ENCODE assay signal across 12 cellular contexts in genomic region chr2:10284108-10284870, GRCh38. TPM values are rescaled to one million over a fixed set of nuclear protein-coding genes. Genes with fewer than 3 reads are reported as not detected.
DNase-seq lines count a peak whose midpoint lies in the region; ATAC-seq and TF ChIP-seq lines count a peak whose summit lies in the region.
"Had no signal": no experiment of that assay in that cellular context is flagged by ENCODE, and none has a peak within 500 bp of the region (broad histone marks: within the 10 kb centered on the region; RNA-seq: fewer than 3 reads in every experiment).

No MANE protein-coding gene starts in this region.

- peaks cover 57% of the 10 kb centered on the region for H3F3A ChIP-seq in PC-9 (ENCODE audit: insufficient read depth, low read depth)

- BruUV-seq in PC-9 (replicated peaks; lab: Mats Ljungman, UMichigan): no TSS peak

- TF ChIP-seq CTCF in PC-9 (conservative IDR thresholded peaks at IDR 0.05): no peak

- H3K27me3 ChIP-seq in ACC112 (ENCODE audit: insufficient read depth, low read length) (no peaks in the 10 kb centered on the region), PC-9 (ENCODE audit: insufficient read depth, low read depth) (no peaks in the 10 kb centered on the region)
- H3K27me3 ChIP-seq: breast epithelium had no signal

- CTCF ChIA-PET in PC-9 (lab: Charles Lee): interaction anchor here (1.8 kb wide), 1 partner anchor 125 kb away, joined by 5 read pairs; no protein-coding TSS in a partner anchor

- DNase-seq in PC-9 (no peak), foreskin melanocyte (peak; percentile 73), occipital lobe (lab: John Stamatoyannopoulos, UW) (peak; percentile 34), ureter (ENCODE audit: low spot score) (no peak)
- no peak for DNase-seq in activated CD8-positive, alpha-beta memory T cell treated with anti-CD3 and anti-CD28 coated beads, Interleukin-2, amount 50 U/mL, for 4 hours
- DNase-seq: activated naive CD4-positive, alpha-beta T cell treated with anti-CD3 and anti-CD28 coated beads for 36 hours; GDM1; SW 1271 had no signal

- H3K4me2 ChIP-seq in PC-9: peak overlapping the region; percentile 78

- H3K79me2 ChIP-seq in ACC112 (ENCODE audit: control insufficient read depth, insufficient read depth, low read length, unreplicated experiment): no peaks in the 10 kb centered on the region
- H3K79me2 ChIP-seq in PC-9 (ENCODE audit: low read depth): no peaks in the 10 kb centered on the region

- no peak overlapping the region for H3K4me3 ChIP-seq in ACC112 (ENCODE audit: low read depth, low read length)
- no peak overlapping the region for H3K4me3 ChIP-seq in PC-9
- H3K4me3 ChIP-seq: breast epithelium had no signal

- H3K27ac ChIP-seq in ACC112 (ENCODE audit: low read depth, low read length) (peak overlapping the region; percentile 72), PC-9 (peak overlapping the region; percentile 99)

- H3K36me3 ChIP-seq in ACC112 (ENCODE audit: insufficient read depth, low read length) (no peaks in the 10 kb centered on the region), PC-9 (ENCODE audit: low read depth) (no peaks in the 10 kb centered on the region)
- H3K36me3 ChIP-seq: breast epithelium had no signal

- no peaks in the 10 kb centered on the region for H4K20me1 ChIP-seq in PC-9 (ENCODE audit: insufficient read depth)

- no peak for ATAC-seq in GM19397 (IDR thresholded peaks at IDR 0.05; ENCODE audit: unreplicated experiment)
- ATAC-seq in HG02759 (IDR thresholded peaks at IDR 0.05; ENCODE audit: unreplicated experiment): no peak

- no peak overlapping the region for H2AFZ ChIP-seq in ACC112 (ENCODE audit: low read length, unreplicated experiment)
- no peak overlapping the region for H2AFZ ChIP-seq in PC-9

- H3K4me1 ChIP-seq in ACC112 (ENCODE audit: control insufficient read depth, insufficient read depth, low read length, unreplicated experiment) (peaks cover 63% of the 10 kb centered on the region), PC-9 (replicated peaks; ENCODE audit: insufficient read depth) (peaks cover 80% of the 10 kb centered on the region)

- POLR2A ChIA-PET in PC-9 (lab: Charles Lee; ENCODE audit: unreplicated experiment): no interaction called here

- no peaks in the 10 kb centered on the region for H3K9me2 ChIP-seq in PC-9 (ENCODE audit: insufficient read depth)

- H3K9me3 ChIP-seq in PC-9 (ENCODE audit: insufficient read depth, low read depth): no peaks in the 10 kb centered on the region
- H3K9me3 ChIP-seq: breast epithelium had no signal

- intact Hi-C loops in PC-9 (cut with micrococcal nuclease; ENCODE audit: unreplicated experiment): no loop called here

RNA-seq across cellular contexts. Expression of gene HPCAL1, which starts 18.4 kb away (rescaled TPM):
- total RNA-seq in PC-9 (2021) (91.1 and 105 TPM in 2 replicates), occipital lobe (19.0 TPM), ureter (17.5 TPM)

Comparison
In these comparisons a context has a peak if more than half of its experiments do, and no peak if none do; other contexts are left out.
1. DNase-seq: peak in foreskin melanocyte (single experiment) and occipital lobe (single experiment); none in PC-9 (0 of 2), activated CD8-positive, alpha-beta memory T cell treated with anti-CD3 and anti-CD28 coated beads, Interleukin-2, amount 50 U/mL, for 4 hours (single experiment) and ureter (single experiment).